In genomic region chr10:15852111-15852557, GRCh38 we compare ENCODE assay signal across 25 cellular contexts.
"Had no signal": no experiment of that assay in that cellular context is flagged by ENCODE, and none has a peak within 500 bp of the region (broad histone marks: within the 10 kb centered on the region; RNA-seq: fewer than 3 reads in every experiment).

No MANE protein-coding gene starts in this region.

- H3K4me2 ChIP-seq: neural progenitor cell had no signal

- FAIRE-seq: endothelial cell of umbilical vein had no signal

- H3K9me3 ChIP-seq: thoracic aorta had no signal

- ATAC-seq: activated T-helper 17 cell treated with anti-CD3 and anti-CD28 coated beads, Interleukin-2, amount 50 U/mL, for 72 hours; gastroesophageal sphincter; heart left ventricle; mucosa of descending colon; sciatic nerve; SK-N-SH treated with all-trans-retinoic acid at 6 μM for 48 hours; stimulated activated memory B cell treated with anti-CD40 and anti-IgM and Interleukin-4, amounts not matched to agents 10 μg/mL and 1 μg/mL and 100 μg/mL, for 72 hours had no signal

- H3K4me3 Mint-ChIP-seq: activated B cell treated with CpG ODN at 0.5 μM for 24 hours; activated CD4-positive, alpha-beta memory T cell treated with anti-CD3 and anti-CD28 coated beads for 36 hours; activated naive CD8-positive, alpha-beta T cell treated with anti-CD3 and anti-CD28 coated beads, Interleukin-2, amount 10 ng/mL, durations not matched to agents 7 days and 5 days; activated T-helper 17 cell treated with anti-CD3 and anti-CD28 coated beads, Interleukin-2, amount 50 U/mL, for 72 hours; brain; memory B cell; neural progenitor cell; stimulated activated memory B cell treated with anti-CD40 and anti-IgM and Interleukin-4, amounts not matched to agents 10 μg/mL and 1 μg/mL and 100 μg/mL, for 72 hours had no signal

- H3K27me3 ChIP-seq: gastroesophageal sphincter, heart left ventricle, neural progenitor cell had no signal

- H3K36me3 ChIP-seq: gastroesophageal sphincter, neural progenitor cell, thoracic aorta had no signal

- H3K27me3 Mint-ChIP-seq: activated B cell treated with CpG ODN at 0.5 μM for 24 hours; activated CD4-positive, alpha-beta memory T cell treated with anti-CD3 and anti-CD28 coated beads for 36 hours; activated naive CD8-positive, alpha-beta T cell treated with anti-CD3 and anti-CD28 coated beads, Interleukin-2, amount 10 ng/mL, durations not matched to agents 7 days and 5 days; activated T-helper 17 cell treated with anti-CD3 and anti-CD28 coated beads, Interleukin-2, amount 50 U/mL, for 72 hours; brain; memory B cell; naive B cell; stimulated activated memory B cell treated with anti-CD40 and anti-IgM and Interleukin-4, amounts not matched to agents 10 μg/mL and 1 μg/mL and 100 μg/mL, for 72 hours had no signal

- H3K27ac Mint-ChIP-seq: activated B cell treated with CpG ODN at 0.5 μM for 24 hours; activated CD4-positive, alpha-beta memory T cell treated with anti-CD3 and anti-CD28 coated beads for 36 hours; activated naive CD8-positive, alpha-beta T cell treated with anti-CD3 and anti-CD28 coated beads, Interleukin-2, amount 10 ng/mL, durations not matched to agents 7 days and 5 days; activated T-helper 17 cell treated with anti-CD3 and anti-CD28 coated beads, Interleukin-2, amount 50 U/mL, for 72 hours; brain; memory B cell; neural progenitor cell; stimulated activated memory B cell treated with anti-CD40 and anti-IgM and Interleukin-4, amounts not matched to agents 10 μg/mL and 1 μg/mL and 100 μg/mL, for 72 hours had no signal

- H3K4me3 ChIP-seq: gastroesophageal sphincter, heart left ventricle, mucosa of descending colon, neural progenitor cell, thoracic aorta had no signal

- H3K4me1 ChIP-seq: neural progenitor cell, parathyroid adenoma had no signal

- H3K27ac ChIP-seq: gastroesophageal sphincter, heart left ventricle, neural progenitor cell, parathyroid adenoma, thoracic aorta had no signal

- H3K9ac ChIP-seq: neural progenitor cell, parathyroid adenoma had no signal

- DNase-seq: activated B cell treated with CpG ODN at 0.5 μM for 24 hours; activated CD4-positive, alpha-beta memory T cell treated with anti-CD3 and anti-CD28 coated beads for 36 hours; activated CD4-positive, alpha-beta T cell treated with anti-CD3 and anti-CD28 coated beads for 4 hours; activated naive CD4-positive, alpha-beta T cell; activated naive CD8-positive, alpha-beta T cell treated with anti-CD3 and anti-CD28 coated beads, Interleukin-2, amount 10 ng/mL, durations not matched to agents 7 days and 5 days; activated T-cell treated with anti-CD3 and anti-CD28 coated beads for 4 hours; cortex of kidney; effector CD4-positive, alpha-beta T cell; heart left ventricle; mucosa of descending colon; naive B cell; stimulated activated CD4-positive, alpha-beta T cell treated with anti-CD3 and anti-CD28 coated beads, Interleukin-4, amount 100 ng/mL, for 4 hours; T-helper 1 cell; T-helper 9 cell had no signal

- H2AFZ ChIP-seq: neural progenitor cell, parathyroid adenoma had no signal

- H3K4me1 Mint-ChIP-seq: neural progenitor cell had no signal
